ENCODE assay signal across 1 cellular context in genomic region chr2:174551697-174552096, GRCh38.
TF ChIP-seq lines count a peak whose summit lies in the region.

No MANE protein-coding gene starts in this region.

TF ChIP-seq in WTC11, 78 proteins besides CTCF, POLR2A, EP300 and RAD21 (continued from another document):
- TF ChIP-seq ZNF317 (CRISPR knock-in tag; IDR thresholded peaks at IDR 0.05; ENCODE audit: borderline replicate concordance, low read depth) (no peak), ZNF416 (CRISPR knock-in tag; IDR thresholded peaks at IDR 0.05) (no peak), GRHL2 (CRISPR knock-in tag; IDR thresholded peaks at IDR 0.05; ENCODE audit: insufficient replicate concordance, severe bottlenecking) (no peak)
